Comparison of ENCODE assay signal across 8 cellular contexts in genomic region chr10:116521424-116522305, GRCh38. TPM values are rescaled to one million over a fixed set of nuclear protein-coding genes. Genes with fewer than 3 reads are reported as not detected.
DNase-seq lines count a peak whose midpoint lies in the region; ATAC-seq and TF ChIP-seq lines count a peak whose summit lies in the region.

No MANE protein-coding gene starts in this region.

- no peaks in the 10 kb centered on the region for H3K9me3 ChIP-seq in ascending aorta
- no peaks in the 10 kb centered on the region for H3K9me3 ChIP-seq in tibial artery

- DNase-seq in NCI-H82 (lab: John Stamatoyannopoulos, UW) (peak; percentile 55), NCI-H82 treated with DMSO at 0.1 percent for 48 hours (lab: John Stamatoyannopoulos, UW; ENCODE audit: unreplicated experiment) (no peak), LoVo (ENCODE audit: low spot score) (peak; percentile 55), ascending aorta (ENCODE audit: low spot score in 2 of 2) (no peak), kidney epithelial cell (ENCODE audit: low read depth) (no peak), tibial artery (no peak)
- no peak for DNase-seq in activated CD8-positive, alpha-beta memory T cell treated with anti-CD3 and anti-CD28 coated beads, Interleukin-2, amount 50 U/mL, for 48 hours

- no peaks in the 10 kb centered on the region for H3K36me3 ChIP-seq in ascending aorta
- no peaks in the 10 kb centered on the region for H3K36me3 ChIP-seq in kidney epithelial cell (ENCODE audit: control insufficient read depth, insufficient read depth, low read length)
- H3K36me3 ChIP-seq in tibial artery, result no peaks in the 10 kb centered on the region

- H3K4me1 ChIP-seq in ascending aorta, result no peaks in the 10 kb centered on the region
- no peaks in the 10 kb centered on the region for H3K4me1 ChIP-seq in tibial artery

- H3K27ac ChIP-seq in ascending aorta (no peak overlapping the region), tibial artery (no peak overlapping the region)

- peak; percentile 88 for ATAC-seq in GM21619 (IDR thresholded peaks at IDR 0.05; ENCODE audit: unreplicated experiment)

- H3K27me3 ChIP-seq in ascending aorta, result no peaks in the 10 kb centered on the region
- no peaks in the 10 kb centered on the region for H3K27me3 ChIP-seq in kidney epithelial cell (ENCODE audit: control insufficient read depth, insufficient read depth, low read length)
- peaks cover 0 to 12% of the 10 kb centered on the region in 2 donors for H3K27me3 ChIP-seq in tibial artery

- intact Hi-C loops in ascending aorta (cut with DNase I), result no loop called here
- intact Hi-C loops in tibial artery (cut with DNase I; ENCODE audit: low total_unique reads), result no loop called here

- TF ChIP-seq CTCF in ascending aorta (IDR thresholded peaks at IDR 0.05), result peak; percentile 6 to 61 (median 61)
- peak; percentile 79 for TF ChIP-seq CTCF in kidney epithelial cell (IDR thresholded peaks at IDR 0.05; ENCODE audit: insufficient read depth, low read length, poor library complexity, severe bottlenecking)
- peak; percentile 46 to 74 for TF ChIP-seq CTCF in tibial artery (IDR thresholded peaks at IDR 0.05)

- H3K4me3 ChIP-seq in ascending aorta (no peak overlapping the region), kidney epithelial cell (ENCODE audit: low read depth, low read length) (no peak overlapping the region), tibial artery (no peak overlapping the region)

RNA-seq across cellular contexts. Expression of gene PNLIP, which starts 24.1 kb away (rescaled TPM):
- total RNA-seq in ascending aorta (not detected), kidney epithelial cell (not detected in 2 replicates)

Comparison
In these comparisons a context has a peak if more than half of its experiments do, and no peak if none do; other contexts are left out.
1. DNase-seq: peak in NCI-H82 (single experiment) and LoVo (single experiment); none in NCI-H82 treated with DMSO at 0.1 percent for 48 hours (single experiment), ascending aorta (0 of 2), kidney epithelial cell (single experiment), tibial artery (0 of 2) and activated CD8-positive, alpha-beta memory T cell treated with anti-CD3 and anti-CD28 coated beads, Interleukin-2, amount 50 U/mL, for 48 hours (single experiment).
2. Peak in every context shown above with its lines, with median percentiles within 50 percentile points of each other: CTCF ChIP-seq.